7 cellular contexts compared by ENCODE assay signal in the genomic region with DNA sequence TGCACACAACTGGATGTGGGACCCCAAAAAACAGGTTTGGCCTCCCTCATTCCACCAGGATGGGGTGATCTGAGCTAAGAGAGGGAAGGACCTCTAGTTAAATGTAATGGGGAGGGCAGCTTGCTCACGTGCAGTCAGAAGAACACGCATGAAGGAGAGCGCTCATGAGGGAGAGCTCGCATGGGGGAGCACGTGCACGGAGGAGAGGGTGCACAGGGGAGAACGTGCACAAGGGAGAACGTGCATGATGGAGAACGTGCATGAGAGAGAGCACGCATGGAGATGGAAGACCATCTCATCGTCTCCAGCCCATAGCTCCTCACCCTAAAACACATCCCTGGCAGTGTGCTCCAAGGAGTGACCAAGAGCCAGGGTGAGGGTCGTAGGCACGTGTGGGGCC.
"Had no signal": no experiment of that assay in that cellular context is flagged by ENCODE, and none has a peak within 500 bp of the region (broad histone marks: within the 10 kb centered on the region; RNA-seq: fewer than 3 reads in every experiment).

No MANE protein-coding gene starts in this region.

- H3K27ac ChIP-seq: GM23248 had no signal

- H2AFZ ChIP-seq: GM23248 had no signal

- FAIRE-seq: H54, HTR-8/SVneo had no signal

- DNase-seq: GM23248, GOT3, H9, HCEC 1CT, KG1 had no signal

- H3K4me3 ChIP-seq: GM23248 had no signal

- H3K9ac ChIP-seq: GM23248 had no signal
